ENCODE assay signal across 14 cellular contexts in genomic region chr3:69359339-69359893, GRCh38. TPM values are rescaled to one million over a fixed set of nuclear protein-coding genes. Genes with fewer than 3 reads are reported as not detected.
DNase-seq lines count a peak whose midpoint lies in the region; ATAC-seq and TF ChIP-seq lines count a peak whose summit lies in the region.
"Had no signal": no experiment of that assay in that cellular context is flagged by ENCODE, and none has a peak within 500 bp of the region (broad histone marks: within the 10 kb centered on the region; RNA-seq: fewer than 3 reads in every experiment).

No MANE protein-coding gene starts in this region.

- ATAC-seq in thoracic aorta (ENCODE audit: insufficient number of reproducible peaks, low FRiP score, low read depth) (peak; percentile 90), natural killer cell (no peak), GM21367 (IDR thresholded peaks at IDR 0.05; ENCODE audit: unreplicated experiment) (no peak)
- ATAC-seq: A549; CD8-positive, alpha-beta T cell; HCT116 had no signal

- TF ChIP-seq CTCF in chondrocyte (IDR thresholded peaks at IDR 0.05) (no peak), left ventricle myocardium inferior (IDR thresholded peaks at IDR 0.05; ENCODE audit: borderline replicate concordance) (no peak), thoracic aorta (IDR thresholded peaks at IDR 0.05) (no peak), natural killer cell (IDR thresholded peaks at IDR 0.05) (no peak)

- H3K36me3 Mint-ChIP-seq in chondrocyte (ENCODE audit: low read depth), result no peaks in the 10 kb centered on the region
- H3K36me3 Mint-ChIP-seq in dendritic cell treated with granulocyte-macrophage colony-stimulating factor and Interleukin-4, amounts not matched to agents 40 ng/mL and 50 ng/mL, for 4 days (ENCODE audit: low read depth), result peaks cover 18% of the 10 kb centered on the region
- no peaks in the 10 kb centered on the region for H3K36me3 Mint-ChIP-seq in natural killer cell
- H3K36me3 Mint-ChIP-seq: CD8-positive, alpha-beta T cell had no signal

- no peak overlapping the region for H3K4me3 Mint-ChIP-seq in chondrocyte (ENCODE audit: unreplicated experiment)
- no peak overlapping the region for H3K4me3 Mint-ChIP-seq in dendritic cell treated with granulocyte-macrophage colony-stimulating factor and Interleukin-4, amounts not matched to agents 40 ng/mL and 50 ng/mL, for 4 days
- H3K4me3 Mint-ChIP-seq in natural killer cell, result no peak overlapping the region
- H3K4me3 Mint-ChIP-seq: CD14-positive monocyte; CD8-positive, alpha-beta T cell had no signal

- H3K4me3 ChIP-seq in left ventricle myocardium inferior, result no peak overlapping the region
- peak overlapping the region; percentile 9 for H3K4me3 ChIP-seq in thoracic aorta
- H3K4me3 ChIP-seq: A549 had no signal

- no peak for DNase-seq in chondrocyte (ENCODE audit: low spot score)
- DNase-seq in left ventricle myocardium inferior, result no peak
- DNase-seq in thoracic aorta (ENCODE audit: low spot score), result no peak
- no peak for DNase-seq in C1 segment of cervical spinal cord (lab: John Stamatoyannopoulos, UW)
- DNase-seq in natural killer cell, result no peak
- DNase-seq: BE2C; CD8-positive, alpha-beta T cell; COR-L47; GF-D8 had no signal

- peaks cover 52% of the 10 kb centered on the region for H3K4me1 Mint-ChIP-seq in chondrocyte (ENCODE audit: low read depth)
- peaks cover 43% of the 10 kb centered on the region for H3K4me1 Mint-ChIP-seq in dendritic cell treated with granulocyte-macrophage colony-stimulating factor and Interleukin-4, amounts not matched to agents 40 ng/mL and 50 ng/mL, for 4 days (ENCODE audit: low read depth)
- peaks cover 0 to 5% of the 10 kb centered on the region in 2 donors for H3K4me1 Mint-ChIP-seq in natural killer cell

- no peaks in the 10 kb centered on the region for H3K27me3 Mint-ChIP-seq in chondrocyte (ENCODE audit: low read depth)
- no peaks in the 10 kb centered on the region for H3K27me3 Mint-ChIP-seq in dendritic cell treated with granulocyte-macrophage colony-stimulating factor and Interleukin-4, amounts not matched to agents 40 ng/mL and 50 ng/mL, for 4 days
- H3K27me3 Mint-ChIP-seq in natural killer cell (ENCODE audit: low read depth in 2 of 2), result no peaks in the 10 kb centered on the region

- intact Hi-C loops in dendritic cell treated with granulocyte-macrophage colony-stimulating factor and Interleukin-4, amounts not matched to agents 40 ng/mL and 50 ng/mL, for 4 days (cut with micrococcal nuclease), result no loop called here
- intact Hi-C loops in left ventricle myocardium inferior (cut with micrococcal nuclease) (no loop called here), natural killer cell (cut with micrococcal nuclease) (no loop called here)

- peak overlapping the region; percentile 65 for H3K27ac Mint-ChIP-seq in chondrocyte (ENCODE audit: unreplicated experiment)
- H3K27ac Mint-ChIP-seq in dendritic cell treated with granulocyte-macrophage colony-stimulating factor and Interleukin-4, amounts not matched to agents 40 ng/mL and 50 ng/mL, for 4 days, result peak overlapping the region; percentile 50
- H3K27ac Mint-ChIP-seq in natural killer cell, result no peak overlapping the region
- H3K27ac Mint-ChIP-seq: CD8-positive, alpha-beta T cell had no signal

- H3K4me1 ChIP-seq in left ventricle myocardium inferior (peaks cover 21% of the 10 kb centered on the region), thoracic aorta (ENCODE audit: control insufficient read depth in 1 of 2, low read depth in 2 of 2) (peaks cover 44 to 48% of the 10 kb centered on the region in 2 donors)
- H3K4me1 ChIP-seq: A549 had no signal

- H3K36me3 ChIP-seq in left ventricle myocardium inferior (no peaks in the 10 kb centered on the region), thoracic aorta (no peaks in the 10 kb centered on the region)
- H3K36me3 ChIP-seq: BE2C had no signal

- H3K9me3 Mint-ChIP-seq in chondrocyte (ENCODE audit: low read depth) (peaks cover 8% of the 10 kb centered on the region), natural killer cell (no peaks in the 10 kb centered on the region)
- H3K9me3 Mint-ChIP-seq in dendritic cell treated with granulocyte-macrophage colony-stimulating factor and Interleukin-4, amounts not matched to agents 40 ng/mL and 50 ng/mL, for 4 days, result peaks cover 8% of the 10 kb centered on the region

- H3K27ac ChIP-seq in left ventricle myocardium inferior (replicated peaks) (peak overlapping the region; percentile 61), thoracic aorta (peak overlapping the region; percentile 47 to 80)
- H3K27ac ChIP-seq: A549 had no signal

- no peaks in the 10 kb centered on the region for H3K27me3 ChIP-seq in left ventricle myocardium inferior (ENCODE audit: low read depth)
- no peaks in the 10 kb centered on the region for H3K27me3 ChIP-seq in thoracic aorta (replicated peaks; ENCODE audit: insufficient read depth)
- H3K27me3 ChIP-seq: BE2C had no signal

- H3K9me3 ChIP-seq in left ventricle myocardium inferior (replicated peaks) (peaks cover 8% of the 10 kb centered on the region), thoracic aorta (peaks cover 3% of the 10 kb centered on the region)
- H3K9me3 ChIP-seq: A549, BE2C had no signal

RNA-seq across cellular contexts. Expression of gene FRMD4B, which starts 26.5 kb away (rescaled TPM):
- total RNA-seq in chondrocyte (3.7 to 10.6 TPM (median 4.1 TPM) in 3 replicates), left ventricle myocardium inferior (16.1 TPM), thoracic aorta (10 to 100 TPM; 57.5 to 86.1 TPM), natural killer cell (10 to 100 TPM in 1 of 3 donors, 1 to 10 TPM in 2; 8.5 to 19.8 (median 9.4) TPM)

Comparison
In these comparisons a context has a peak if more than half of its experiments do, and no peak if none do; other contexts are left out.
1. H3K27ac Mint-ChIP-seq: peak in chondrocyte (single experiment) and dendritic cell treated with granulocyte-macrophage colony-stimulating factor and Interleukin-4, amounts not matched to agents 40 ng/mL and 50 ng/mL, for 4 days (single experiment); none in natural killer cell (0 of 2).